In genomic region chr10:18830277-18830676, GRCh38 we compare ENCODE assay signal across 26 cellular contexts.
DNase-seq lines count a peak whose midpoint lies in the region; ATAC-seq and TF ChIP-seq lines count a peak whose summit lies in the region.
"Had no signal": no experiment of that assay in that cellular context is flagged by ENCODE, and none has a peak within 500 bp of the region (broad histone marks: within the 10 kb centered on the region; RNA-seq: fewer than 3 reads in every experiment).

No MANE protein-coding gene starts in this region.

- H4K20me1 ChIP-seq in BLaER1 = no peaks in the 10 kb centered on the region
- no peaks in the 10 kb centered on the region for H4K20me1 ChIP-seq in neural cell (ENCODE audit: insufficient read depth)
- H4K20me1 ChIP-seq: BLaER1 treated with 17β-estradiol and CSF1 and Interleukin-3, amounts not matched to agents 10 nM and 100 nM had no signal

- peaks cover 6% of the 10 kb centered on the region; the same call in 1 of the 2 replicates for H3K4me1 ChIP-seq in BLaER1
- H3K4me1 ChIP-seq: A549, BE2C, Caco-2 had no signal

- no peaks in the 10 kb centered on the region for H3K79me2 ChIP-seq in neural cell (replicated peaks; ENCODE audit: insufficient read depth, low read length)

- H3F3A ChIP-seq in neural cell (ENCODE audit: insufficient read depth, low read length, poor library complexity, severe bottlenecking) = peaks cover 11% of the 10 kb centered on the region

- no peaks in the 10 kb centered on the region for H3K27me3 ChIP-seq in BLaER1
- H3K27me3 ChIP-seq in neural cell (ENCODE audit: insufficient read depth, low read depth, low read length) = no peaks in the 10 kb centered on the region
- H3K27me3 ChIP-seq: BE2C; BLaER1 treated with 17β-estradiol and CSF1 and Interleukin-3, amounts not matched to agents 10 nM and 100 nM had no signal

- H3K4me3 ChIP-seq in BLaER1 (no peak overlapping the region), neural cell (ENCODE audit: low read length) (peak overlapping the region; percentile 44)
- H3K4me3 ChIP-seq: A549; BLaER1 treated with 17β-estradiol and CSF1 and Interleukin-3, amounts not matched to agents 10 nM and 100 nM had no signal

- H3K36me3 ChIP-seq in BLaER1 (no peaks in the 10 kb centered on the region), neural cell (ENCODE audit: insufficient read depth, low read length) (no peaks in the 10 kb centered on the region)
- H3K36me3 ChIP-seq: BE2C; BLaER1 treated with 17β-estradiol and CSF1 and Interleukin-3, amounts not matched to agents 10 nM and 100 nM had no signal

- H3K27ac ChIP-seq in BLaER1 (no peak overlapping the region), neural cell (ENCODE audit: low read length) (peak overlapping the region; percentile 86)
- H3K27ac ChIP-seq: 22Rv1; A549; BLaER1 treated with 17β-estradiol and CSF1 and Interleukin-3, amounts not matched to agents 10 nM and 100 nM; C4-2B had no signal

- no peak for ATAC-seq in HG03442 (IDR thresholded peaks at IDR 0.05; ENCODE audit: unreplicated experiment)
- ATAC-seq: A549; CD8-positive, alpha-beta T cell had no signal

- H3K9me3 ChIP-seq in BLaER1 (no peaks in the 10 kb centered on the region), neural cell (ENCODE audit: low read length) (no peaks in the 10 kb centered on the region)
- H3K9me3 ChIP-seq: A549, BE2C, Caco-2 had no signal

- TF ChIP-seq EP300 in neural cell (conservative IDR thresholded peaks at IDR 0.05; ENCODE audit: poor library complexity, severe bottlenecking) = peak; percentile 95

- no peak for TF ChIP-seq RAD21 in neural cell (conservative IDR thresholded peaks at IDR 0.05)

- TF ChIP-seq POLR2A in erythroblast (IDR thresholded peaks at IDR 0.05; ENCODE audit: low read length) = no peak

- H3K4me2 ChIP-seq in BLaER1 = peak overlapping the region; percentile 25; the same call in 1 of the 2 replicates
- no peak overlapping the region for H3K4me2 ChIP-seq in neural cell (ENCODE audit: low read length)
- H3K4me2 ChIP-seq: A549; BLaER1 treated with 17β-estradiol and CSF1 and Interleukin-3, amounts not matched to agents 10 nM and 100 nM had no signal

- H3K9ac ChIP-seq in BLaER1 (no peak overlapping the region), neural cell (ENCODE audit: low read length) (peak overlapping the region; percentile 44)
- H3K9ac ChIP-seq: BLaER1 treated with 17β-estradiol and CSF1 and Interleukin-3, amounts not matched to agents 10 nM and 100 nM had no signal

- H2AFZ ChIP-seq in neural cell (ENCODE audit: low read depth, low read length) = no peak overlapping the region

- no peak for TF ChIP-seq CTCF in neural cell (IDR thresholded peaks at IDR 0.05; ENCODE audit: poor library complexity, severe bottlenecking)

- DNase-seq in erythroblast (lab: John Stamatoyannopoulos, UW) = no peak
- DNase-seq: 8988T; ACHN; AML-193; BE2C; C1 segment of cervical spinal cord; Caco-2; Calu3; CD4-positive, alpha-beta memory T cell; CD4-positive, alpha-beta T cell; CD4-positive, CD25-positive, alpha-beta regulatory T cell; CD8-positive, alpha-beta memory T cell; CD8-positive, alpha-beta T cell; COR-L47; DMS 273 treated with DMSO at 0.1 percent for 48 hours; DMS79; DMS79 treated with DMSO at 0.1 percent for 48 hours; DND-41; EL had no signal

- H3K9me2 ChIP-seq in neural cell (ENCODE audit: insufficient read depth, low read length) = no peaks in the 10 kb centered on the region

TF ChIP-seq in neural cell, 6 proteins besides CTCF, POLR2A, EP300 and RAD21:
- no peak for TF ChIP-seq EZH2 (IDR thresholded peaks at IDR 0.05; ENCODE audit: borderline replicate concordance, insufficient read depth, low read length, poor library complexity, severe bottlenecking)
- peak; percentile 63 for TF ChIP-seq REST (IDR thresholded peaks at IDR 0.05; ENCODE audit: borderline replicate concordance)
- TF ChIP-seq TAF1 (IDR thresholded peaks at IDR 0.05; ENCODE audit: low read depth) = no peak
- no peak for TF ChIP-seq MXI1 (conservative IDR thresholded peaks at IDR 0.05; ENCODE audit: poor library complexity, severe bottlenecking)
- peak; percentile 71 for TF ChIP-seq POLR2AphosphoS5 (IDR thresholded peaks at IDR 0.05)
- TF ChIP-seq SMC3 (conservative IDR thresholded peaks at IDR 0.05; ENCODE audit: poor library complexity) = no peak
TF ChIP-seq in neural cell: peak in this region for 2.
